Comparison of ENCODE assay signal across 8 cellular contexts in the genomic region with DNA sequence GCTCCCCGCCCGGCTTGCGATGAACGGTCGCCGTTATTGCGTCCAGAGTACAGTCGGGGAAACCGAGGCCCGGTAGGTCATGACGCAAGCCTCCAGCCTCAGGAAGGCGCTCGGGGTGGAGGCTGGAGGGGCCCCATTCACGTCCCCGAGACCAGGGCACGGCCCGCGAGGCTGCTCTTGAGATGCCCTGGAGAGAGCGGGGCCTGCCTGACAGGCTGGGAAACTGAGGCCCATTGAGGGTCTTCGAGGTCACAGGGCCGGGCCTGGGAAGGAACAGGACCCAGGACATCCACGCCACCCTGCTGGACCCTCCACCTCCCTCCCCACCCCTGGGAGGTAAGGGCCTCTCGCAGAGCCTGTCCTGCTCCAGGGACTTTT. TPM values are rescaled to one million over a fixed set of nuclear protein-coding genes. Genes with fewer than 3 reads are reported as not detected.
A peak's percentile ranks its signal among the peaks of the same experiment; 100 is the strongest.
DNase-seq lines count a peak whose midpoint lies in the region; ATAC-seq, FAIRE-seq and TF ChIP-seq lines count a peak whose summit lies in the region.

No MANE protein-coding gene starts in this region.

- H3K27ac ChIP-seq in HepG2 (ENCODE audit: extremely low read length, insufficient read depth, low read length) (peak overlapping the region; percentile 73), upper lobe of right lung (peak overlapping the region; percentile 84)

- intact Hi-C loops in HepG2 (cut with micrococcal nuclease; ENCODE audit: unreplicated experiment) (no loop called here), upper lobe of right lung (cut with DNase I) (no loop called here)

- WGBS in HepG2 (ENCODE audit: low lambda C conversion rate): 0% methylated on average over 10 of the region's 23 CpGs

- H3K36me3 ChIP-seq in HepG2 (replicated peaks in 1 of 2; ENCODE audit: control insufficient read depth in 1 of 2, insufficient read depth in 2 of 2, low read length in 2 of 2) (peaks cover 5 to 10% of the 10 kb centered on the region in 2 experiments; a peak in 4 of 5 replicates), upper lobe of right lung (peaks cover 6% of the 10 kb centered on the region)

- FAIRE-seq in HepG2 (lab: Jason Lieb, UNC): no peak

- no peak for TF ChIP-seq POLR2A in HepG2 (IDR thresholded peaks at IDR 0.05; ENCODE audit: insufficient read depth in 1 of 2, low read depth in 2 of 2, low read length in 2 of 2)

- no peak for TF ChIP-seq RAD21 in HepG2 (CRISPR knock-in tag; IDR thresholded peaks at IDR 0.05)

- no peak for TF ChIP-seq EP300 in HepG2 (IDR thresholded peaks at IDR 0.05; ENCODE audit: low read depth in 2 of 2, low read length in 2 of 2)
- TF ChIP-seq EP300 in HepG2 (CRISPR knock-in tag; IDR thresholded peaks at IDR 0.05; ENCODE audit: borderline replicate concordance): no peak

- H3K27me3 ChIP-seq in HepG2 (ENCODE audit: control insufficient read depth in 1 of 2, insufficient read depth in 2 of 2, low read length in 2 of 2) (no peaks in the 10 kb centered on the region; a peak in 1 of 5 replicates), upper lobe of right lung (no peaks in the 10 kb centered on the region)

- ATAC-seq in HG02623 (IDR thresholded peaks at IDR 0.05; ENCODE audit: unreplicated experiment) (peak; percentile 4), HepG2 (no peak; the same call in 1 of the 3 replicates), upper lobe of right lung (no peak), HG02981 (IDR thresholded peaks at IDR 0.05; ENCODE audit: unreplicated experiment) (no peak)

- H3K4me1 ChIP-seq in HepG2 (ENCODE audit: insufficient read depth, low read length): peaks cover 32% of the 10 kb centered on the region
- H3K4me1 ChIP-seq in upper lobe of right lung: peaks cover 13% of the 10 kb centered on the region

- H3K9ac ChIP-seq in HepG2 (ENCODE audit: insufficient read depth, low read depth, low read length): peak overlapping the region; percentile 86

- POLR2A ChIA-PET in HepG2 (lab: Yijun Ruan, JAX): no interaction called here

- TF ChIP-seq CTCF in AG10803 (conservative IDR thresholded peaks at IDR 0.05; ENCODE audit: low read length): no peak
- TF ChIP-seq CTCF in astrocyte of the cerebellum (IDR thresholded peaks at IDR 0.05; ENCODE audit: low read depth, low read length, missing control alignments): no peak
- no peak for TF ChIP-seq CTCF in HepG2 (CRISPR knock-in tag; IDR thresholded peaks at IDR 0.05)
- no peak for TF ChIP-seq CTCF in upper lobe of right lung (IDR thresholded peaks at IDR 0.05)

- no peaks in the 10 kb centered on the region for H3K9me3 ChIP-seq in HepG2 (ENCODE audit: low read length)
- H3K9me3 ChIP-seq in upper lobe of right lung: no peaks in the 10 kb centered on the region

- BruUV-seq in HepG2 (replicated peaks; lab: Mats Ljungman, UMichigan): TSS peak; percentile 61

- H2AFZ ChIP-seq in HepG2 (ENCODE audit: low read length): no peak overlapping the region

- CTCF ChIA-PET in HepG2 (lab: Yijun Ruan, JAX; ENCODE audit: low intra/inter-chr PET ratio, low total read pairs): no interaction called here

- peak overlapping the region; percentile 80 for H3K4me2 ChIP-seq in HepG2 (ENCODE audit: low read depth, low read length)

- DNase-seq in AG10803 (ENCODE audit: low read depth): no peak
- DNase-seq in astrocyte of the cerebellum (ENCODE audit: low read depth): no peak
- no peak for DNase-seq in HepG2 (ENCODE audit: low spot score)
- no peak for DNase-seq in upper lobe of right lung
- DNase-seq in NCI-H345 treated with DMSO at 0.1 percent for 48 hours (lab: John Stamatoyannopoulos, UW; ENCODE audit: unreplicated experiment): no peak
- DNase-seq in iPS-NIHi11 (ENCODE audit: low spot score): no peak

- no peaks in the 10 kb centered on the region for H4K20me1 ChIP-seq in HepG2 (ENCODE audit: insufficient read depth, low read length)

- in situ Hi-C loops in astrocyte of the cerebellum (cut with HindIII; ENCODE audit: low sequenced_read_pairs): no loop called here
- in situ Hi-C loops in HepG2 (cut with HindIII; ENCODE audit: extremely low pct_ligation_motif_present, low pct_unique_long_range_greater_than_20kb): no loop called here

- H3K79me2 ChIP-seq in HepG2 (ENCODE audit: insufficient read depth, low read length): peaks cover 13% of the 10 kb centered on the region

- H3K4me3 ChIP-seq in AG10803 (ENCODE audit: low read length): peak overlapping the region; percentile 89
- H3K4me3 ChIP-seq in astrocyte of the cerebellum (ENCODE audit: low read depth, low read length): peak overlapping the region; percentile 89
- peak overlapping the region; percentile 73 to 95 (median 94) for H3K4me3 ChIP-seq in HepG2 (replicated peaks in 1 of 3; ENCODE audit: insufficient read depth in 1 of 3, low read depth in 2 of 3, low read length in 3 of 3)
- peak overlapping the region; percentile 94 for H3K4me3 ChIP-seq in upper lobe of right lung

RNA-seq across cellular contexts. Expression of gene NDUFS7, which starts 0.4 kb away (rescaled TPM):
- total RNA-seq in HepG2 (2016; rRNA removed; fragmentation: Illumina TruSeq; extraction: Trizol) (41.9 and 66.9 TPM in 2 replicates), upper lobe of right lung (78.2 TPM)
- total RNA-seq in HepG2 (2016; cell fraction: cytosol; rRNA removed; fragmentation: Illumina TruSeq; extraction: Trizol; ENCODE audit: low read depth): 18.8 and 21.5 TPM in 2 replicates
- total RNA-seq in HepG2 (2016; cell fraction: insoluble cytoplasmic fraction; rRNA removed; fragmentation: Illumina TruSeq; extraction: Trizol): 44.6 and 65.2 TPM in 2 replicates
- 20.5 and 26.2 TPM in 2 replicates for total RNA-seq in HepG2 (2016; cell fraction: membrane; rRNA removed; fragmentation: Illumina TruSeq; extraction: Trizol)
- 38.7 and 47.0 TPM in 2 replicates for total RNA-seq in HepG2 (2016; cell fraction: nucleus; rRNA removed; fragmentation: Illumina TruSeq; extraction: Trizol)
- polyA plus RNA-seq in HepG2 (2011; rRNA removed): 34.3 and 39.2 TPM in 2 replicates
- polyA plus RNA-seq in HepG2 (2011; cell fraction: cytosol; rRNA removed): 40.7 and 105 TPM in 2 replicates
- 81.3 and 103 TPM in 2 replicates for polyA plus RNA-seq in HepG2 (2011; cell fraction: nucleus; rRNA removed)
- 23.8 and 33.4 TPM in 2 replicates for polyA plus RNA-seq in HepG2 (2012)
- 23.8 and 28.5 TPM in 2 replicates for polyA plus RNA-seq in HepG2 (2016; cell fraction: cytosol; fragmentation: Illumina TruSeq; extraction: Trizol; ENCODE audit: low read depth)
- 44.9 and 52.6 TPM in 2 replicates for polyA plus RNA-seq in HepG2 (2016; cell fraction: insoluble cytoplasmic fraction; fragmentation: Illumina TruSeq; extraction: Trizol; ENCODE audit: low read depth)
- polyA plus RNA-seq in HepG2 (2016; cell fraction: membrane; fragmentation: Illumina TruSeq; extraction: Trizol; ENCODE audit: low read depth): 17.9 and 21.2 TPM in 2 replicates
- polyA plus RNA-seq in HepG2 (2016; cell fraction: nucleus; fragmentation: Illumina TruSeq; extraction: Trizol; ENCODE audit: insufficient read depth, low read depth): 72.2 and 84.5 TPM in 2 replicates
- polyA minus RNA-seq in HepG2 (2011; rRNA and poly(A)+ RNA removed; ENCODE audit: low replicate concordance): 40.5 and 74.3 TPM in 2 replicates
- 34.4 and 46.1 TPM in 2 replicates for polyA minus RNA-seq in HepG2 (2011; cell fraction: cytosol; rRNA and poly(A)+ RNA removed)
- 8.9 and 9.0 TPM in 2 replicates for polyA minus RNA-seq in HepG2 (2011; cell fraction: nucleus; rRNA and poly(A)+ RNA removed)

RNA-seq across cellular contexts. Expression of gene GAMT, which starts 17.3 kb away (rescaled TPM):
- total RNA-seq in HepG2 (2016; rRNA removed; fragmentation: Illumina TruSeq; extraction: Trizol) (113 and 124 TPM in 2 replicates), upper lobe of right lung (7.1 TPM)
- 167 and 206 TPM in 2 replicates for total RNA-seq in HepG2 (2016; cell fraction: cytosol; rRNA removed; fragmentation: Illumina TruSeq; extraction: Trizol; ENCODE audit: low read depth)
- 112 and 125 TPM in 2 replicates for total RNA-seq in HepG2 (2016; cell fraction: insoluble cytoplasmic fraction; rRNA removed; fragmentation: Illumina TruSeq; extraction: Trizol)
- 130 and 170 TPM in 2 replicates for total RNA-seq in HepG2 (2016; cell fraction: membrane; rRNA removed; fragmentation: Illumina TruSeq; extraction: Trizol)
- total RNA-seq in HepG2 (2016; cell fraction: nucleus; rRNA removed; fragmentation: Illumina TruSeq; extraction: Trizol): 42.6 and 51.4 TPM in 2 replicates
- 115 and 120 TPM in 2 replicates for polyA plus RNA-seq in HepG2 (2011; rRNA removed)
- 103 and 156 TPM in 2 replicates for polyA plus RNA-seq in HepG2 (2011; cell fraction: cytosol; rRNA removed)
- polyA plus RNA-seq in HepG2 (2011; cell fraction: nucleus; rRNA removed): 88.3 and 90.1 TPM in 2 replicates
- polyA plus RNA-seq in HepG2 (2012): 74.3 and 76.0 TPM in 2 replicates
- polyA plus RNA-seq in HepG2 (2016; cell fraction: cytosol; fragmentation: Illumina TruSeq; extraction: Trizol; ENCODE audit: low read depth): 282 and 316 TPM in 2 replicates
- 152 and 183 TPM in 2 replicates for polyA plus RNA-seq in HepG2 (2016; cell fraction: insoluble cytoplasmic fraction; fragmentation: Illumina TruSeq; extraction: Trizol; ENCODE audit: low read depth)
- polyA plus RNA-seq in HepG2 (2016; cell fraction: membrane; fragmentation: Illumina TruSeq; extraction: Trizol; ENCODE audit: low read depth): 195 and 222 TPM in 2 replicates
- 119 and 134 TPM in 2 replicates for polyA plus RNA-seq in HepG2 (2016; cell fraction: nucleus; fragmentation: Illumina TruSeq; extraction: Trizol; ENCODE audit: insufficient read depth, low read depth)
- 46.3 and 144 TPM in 2 replicates for polyA minus RNA-seq in HepG2 (2011; rRNA and poly(A)+ RNA removed; ENCODE audit: low replicate concordance)
- polyA minus RNA-seq in HepG2 (2011; cell fraction: cytosol; rRNA and poly(A)+ RNA removed): 48.8 and 63.0 TPM in 2 replicates
- polyA minus RNA-seq in HepG2 (2011; cell fraction: nucleus; rRNA and poly(A)+ RNA removed): 20.3 and 21.1 TPM in 2 replicates

RNA-seq across cellular contexts. Expression of gene DAZAP1, which starts 23.3 kb away (rescaled TPM):
- 50.5 and 79.2 TPM in 2 replicates for total RNA-seq in HepG2 (2016; rRNA removed; fragmentation: Illumina TruSeq; extraction: Trizol)
- total RNA-seq in HepG2 (2016; cell fraction: cytosol; rRNA removed; fragmentation: Illumina TruSeq; extraction: Trizol; ENCODE audit: low read depth): 72.9 and 77.7 TPM in 2 replicates
- 43.4 and 84.1 TPM in 2 replicates for total RNA-seq in HepG2 (2016; cell fraction: insoluble cytoplasmic fraction; rRNA removed; fragmentation: Illumina TruSeq; extraction: Trizol)
- 104 and 106 TPM in 2 replicates for total RNA-seq in HepG2 (2016; cell fraction: membrane; rRNA removed; fragmentation: Illumina TruSeq; extraction: Trizol)
- total RNA-seq in HepG2 (2016; cell fraction: nucleus; rRNA removed; fragmentation: Illumina TruSeq; extraction: Trizol): 38.3 and 43.3 TPM in 2 replicates
- 58.7 and 63.3 TPM in 2 replicates for polyA plus RNA-seq in HepG2 (2011; rRNA removed)
- polyA plus RNA-seq in HepG2 (2011; cell fraction: cytosol; rRNA removed): 37.8 and 48.2 TPM in 2 replicates
- polyA plus RNA-seq in HepG2 (2011; cell fraction: nucleus; rRNA removed): 99.5 and 105 TPM in 2 replicates
- 48.3 and 71.8 TPM in 2 replicates for polyA plus RNA-seq in HepG2 (2012)
- polyA plus RNA-seq in HepG2 (2016; cell fraction: cytosol; fragmentation: Illumina TruSeq; extraction: Trizol; ENCODE audit: low read depth): 108 and 114 TPM in 2 replicates
- polyA plus RNA-seq in HepG2 (2016; cell fraction: insoluble cytoplasmic fraction; fragmentation: Illumina TruSeq; extraction: Trizol; ENCODE audit: low read depth): 86.3 and 104 TPM in 2 replicates
- polyA plus RNA-seq in HepG2 (2016; cell fraction: membrane; fragmentation: Illumina TruSeq; extraction: Trizol; ENCODE audit: low read depth): 117 and 124 TPM in 2 replicates
- 140 and 145 TPM in 2 replicates for polyA plus RNA-seq in HepG2 (2016; cell fraction: nucleus; fragmentation: Illumina TruSeq; extraction: Trizol; ENCODE audit: insufficient read depth, low read depth)
- polyA minus RNA-seq in HepG2 (2011; rRNA and poly(A)+ RNA removed; ENCODE audit: low replicate concordance): 26.8 and 58.6 TPM in 2 replicates
- 32.1 and 33.1 TPM in 2 replicates for polyA minus RNA-seq in HepG2 (2011; cell fraction: cytosol; rRNA and poly(A)+ RNA removed)
- 35.5 and 41.4 TPM in 2 replicates for polyA minus RNA-seq in HepG2 (2011; cell fraction: nucleus; rRNA and poly(A)+ RNA removed)
- total RNA-seq in upper lobe of right lung: 98.7 TPM

RNA-seq across cellular contexts. Expression of gene RPS15, which starts 54.1 kb away (rescaled TPM):
- total RNA-seq in HepG2 (2016; rRNA removed; fragmentation: Illumina TruSeq; extraction: Trizol): 695 and 780 TPM in 2 replicates
- 693 and 734 TPM in 2 replicates for total RNA-seq in HepG2 (2016; cell fraction: cytosol; rRNA removed; fragmentation: Illumina TruSeq; extraction: Trizol; ENCODE audit: low read depth)
- total RNA-seq in HepG2 (2016; cell fraction: insoluble cytoplasmic fraction; rRNA removed; fragmentation: Illumina TruSeq; extraction: Trizol): 654 and 886 TPM in 2 replicates
- total RNA-seq in HepG2 (2016; cell fraction: membrane; rRNA removed; fragmentation: Illumina TruSeq; extraction: Trizol): 967 and 1,125 TPM in 2 replicates
- 240 and 299 TPM in 2 replicates for total RNA-seq in HepG2 (2016; cell fraction: nucleus; rRNA removed; fragmentation: Illumina TruSeq; extraction: Trizol)
- 1,411 and 1,504 TPM in 2 replicates for polyA plus RNA-seq in HepG2 (2011; rRNA removed)
- 2,214 and 3,196 TPM in 2 replicates for polyA plus RNA-seq in HepG2 (2011; cell fraction: cytosol; rRNA removed)
- 923 and 1,023 TPM in 2 replicates for polyA plus RNA-seq in HepG2 (2011; cell fraction: nucleus; rRNA removed)
- 1,504 and 2,202 TPM in 2 replicates for polyA plus RNA-seq in HepG2 (2012)
- 1,868 and 2,054 TPM in 2 replicates for polyA plus RNA-seq in HepG2 (2016; cell fraction: cytosol; fragmentation: Illumina TruSeq; extraction: Trizol; ENCODE audit: low read depth)
- 1,628 and 1,692 TPM in 2 replicates for polyA plus RNA-seq in HepG2 (2016; cell fraction: insoluble cytoplasmic fraction; fragmentation: Illumina TruSeq; extraction: Trizol; ENCODE audit: low read depth)
- polyA plus RNA-seq in HepG2 (2016; cell fraction: membrane; fragmentation: Illumina TruSeq; extraction: Trizol; ENCODE audit: low read depth): 2,328 and 2,419 TPM in 2 replicates
- 895 and 898 TPM in 2 replicates for polyA plus RNA-seq in HepG2 (2016; cell fraction: nucleus; fragmentation: Illumina TruSeq; extraction: Trizol; ENCODE audit: insufficient read depth, low read depth)
- 538 and 916 TPM in 2 replicates for polyA minus RNA-seq in HepG2 (2011; rRNA and poly(A)+ RNA removed; ENCODE audit: low replicate concordance)
- 647 and 682 TPM in 2 replicates for polyA minus RNA-seq in HepG2 (2011; cell fraction: cytosol; rRNA and poly(A)+ RNA removed)
- 109 and 140 TPM in 2 replicates for polyA minus RNA-seq in HepG2 (2011; cell fraction: nucleus; rRNA and poly(A)+ RNA removed)
- total RNA-seq in upper lobe of right lung: 841 TPM
